ENCODE assay signal across 1 cellular context in the genomic region with DNA sequence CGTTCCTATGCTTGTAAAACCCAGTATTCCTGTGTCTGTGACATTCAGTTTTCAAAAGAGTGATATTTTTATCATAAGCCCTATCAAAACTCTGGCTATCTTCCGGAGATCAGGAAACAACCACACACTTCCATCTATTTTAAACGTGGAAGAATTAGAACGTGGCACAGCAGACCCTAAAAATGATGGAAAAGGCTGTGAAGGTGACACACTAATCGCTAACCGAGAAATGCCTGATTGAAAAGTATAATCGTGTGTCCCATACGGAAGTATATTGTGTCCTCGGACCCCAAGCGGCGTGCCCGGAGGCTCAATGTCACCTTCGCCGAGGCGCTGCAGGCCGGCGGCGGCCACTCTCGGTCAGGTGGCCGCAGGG.
TF ChIP-seq lines count a peak whose summit lies in the region.

No MANE protein-coding gene starts in this region.

TF ChIP-seq in A549, 52 proteins besides CTCF, POLR2A, EP300 and RAD21:
- TF ChIP-seq, protein P1, sequence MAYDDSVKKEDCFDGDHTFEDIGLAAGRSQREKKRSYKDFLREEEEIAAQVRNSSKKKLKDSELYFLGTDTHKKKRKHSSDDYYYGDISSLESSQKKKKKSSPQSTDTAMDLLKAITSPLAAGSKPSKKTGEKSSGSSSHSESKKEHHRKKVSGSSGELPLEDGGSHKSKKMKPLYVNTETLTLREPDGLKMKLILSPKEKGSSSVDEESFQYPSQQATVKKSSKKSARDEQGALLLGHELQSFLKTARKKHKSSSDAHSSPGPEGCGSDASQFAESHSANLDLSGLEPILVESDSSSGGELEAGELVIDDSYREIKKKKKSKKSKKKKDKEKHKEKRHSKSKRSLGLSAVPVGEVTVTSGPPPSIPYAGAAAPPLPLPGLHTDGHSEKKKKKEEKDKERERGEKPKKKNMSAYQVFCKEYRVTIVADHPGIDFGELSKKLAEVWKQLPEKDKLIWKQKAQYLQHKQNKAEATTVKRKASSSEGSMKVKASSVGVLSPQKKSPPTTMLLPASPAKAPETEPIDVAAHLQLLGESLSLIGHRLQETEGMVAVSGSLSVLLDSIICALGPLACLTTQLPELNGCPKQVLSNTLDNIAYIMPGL (CRISPR knock-in tag; IDR thresholded peaks at IDR 0.05; ENCODE audit: borderline replicate concordance), result no peak
- no peak; the same call in 1 of the 2 replicates for TF ChIP-seq HOXA7 (CRISPR knock-in tag; IDR thresholded peaks at IDR 0.05)
- TF ChIP-seq, protein P2, sequence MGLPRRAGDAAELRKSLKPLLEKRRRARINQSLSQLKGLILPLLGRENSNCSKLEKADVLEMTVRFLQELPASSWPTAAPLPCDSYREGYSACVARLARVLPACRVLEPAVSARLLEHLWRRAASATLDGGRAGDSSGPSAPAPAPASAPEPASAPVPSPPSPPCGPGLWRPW (IDR thresholded peaks at IDR 0.05), result no peak
- no peak for TF ChIP-seq KDM5A (IDR thresholded peaks at IDR 0.05)
- no peak for TF ChIP-seq EHMT2 (IDR thresholded peaks at IDR 0.05; ENCODE audit: low read depth)
- no peak for TF ChIP-seq ESRRA (IDR thresholded peaks at IDR 0.05; ENCODE audit: borderline replicate concordance, low read length)
- TF ChIP-seq POLR2AphosphoS2 (conservative IDR thresholded peaks at IDR 0.05; ENCODE audit: low read length), result no peak
- TF ChIP-seq NFE2L2 (conservative IDR thresholded peaks at IDR 0.05; ENCODE audit: low read length), result no peak
- TF ChIP-seq CHD4 (IDR thresholded peaks at IDR 0.05; ENCODE audit: borderline replicate concordance), result no peak
- no peak for TF ChIP-seq RNF2 (IDR thresholded peaks at IDR 0.05; ENCODE audit: borderline replicate concordance, low read depth)
- no peak for TF ChIP-seq EHF (CRISPR knock-in tag; IDR thresholded peaks at IDR 0.05)
- TF ChIP-seq ZC3H11A (IDR thresholded peaks at IDR 0.05), result no peak
- TF ChIP-seq GATA3 (IDR thresholded peaks at IDR 0.05; ENCODE audit: borderline replicate concordance), result no peak
- TF ChIP-seq, protein P3, sequence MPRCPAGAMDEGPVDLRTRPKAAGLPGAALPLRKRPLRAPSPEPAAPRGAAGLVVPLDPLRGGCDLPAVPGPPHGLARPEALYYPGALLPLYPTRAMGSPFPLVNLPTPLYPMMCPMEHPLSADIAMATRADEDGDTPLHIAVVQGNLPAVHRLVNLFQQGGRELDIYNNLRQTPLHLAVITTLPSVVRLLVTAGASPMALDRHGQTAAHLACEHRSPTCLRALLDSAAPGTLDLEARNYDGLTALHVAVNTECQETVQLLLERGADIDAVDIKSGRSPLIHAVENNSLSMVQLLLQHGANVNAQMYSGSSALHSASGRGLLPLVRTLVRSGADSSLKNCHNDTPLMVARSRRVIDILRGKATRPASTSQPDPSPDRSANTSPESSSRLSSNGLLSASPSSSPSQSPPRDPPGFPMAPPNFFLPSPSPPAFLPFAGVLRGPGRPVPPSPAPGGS (IDR thresholded peaks at IDR 0.05), result no peak
- no peak for TF ChIP-seq HOXB5 (CRISPR knock-in tag; IDR thresholded peaks at IDR 0.05)
- no peak for TF ChIP-seq TP53 (CRISPR knock-in tag; IDR thresholded peaks at IDR 0.05)
- TF ChIP-seq BHLHE40 (IDR thresholded peaks at IDR 0.05; ENCODE audit: low read depth, low read length), result no peak
- TF ChIP-seq, protein P4, sequence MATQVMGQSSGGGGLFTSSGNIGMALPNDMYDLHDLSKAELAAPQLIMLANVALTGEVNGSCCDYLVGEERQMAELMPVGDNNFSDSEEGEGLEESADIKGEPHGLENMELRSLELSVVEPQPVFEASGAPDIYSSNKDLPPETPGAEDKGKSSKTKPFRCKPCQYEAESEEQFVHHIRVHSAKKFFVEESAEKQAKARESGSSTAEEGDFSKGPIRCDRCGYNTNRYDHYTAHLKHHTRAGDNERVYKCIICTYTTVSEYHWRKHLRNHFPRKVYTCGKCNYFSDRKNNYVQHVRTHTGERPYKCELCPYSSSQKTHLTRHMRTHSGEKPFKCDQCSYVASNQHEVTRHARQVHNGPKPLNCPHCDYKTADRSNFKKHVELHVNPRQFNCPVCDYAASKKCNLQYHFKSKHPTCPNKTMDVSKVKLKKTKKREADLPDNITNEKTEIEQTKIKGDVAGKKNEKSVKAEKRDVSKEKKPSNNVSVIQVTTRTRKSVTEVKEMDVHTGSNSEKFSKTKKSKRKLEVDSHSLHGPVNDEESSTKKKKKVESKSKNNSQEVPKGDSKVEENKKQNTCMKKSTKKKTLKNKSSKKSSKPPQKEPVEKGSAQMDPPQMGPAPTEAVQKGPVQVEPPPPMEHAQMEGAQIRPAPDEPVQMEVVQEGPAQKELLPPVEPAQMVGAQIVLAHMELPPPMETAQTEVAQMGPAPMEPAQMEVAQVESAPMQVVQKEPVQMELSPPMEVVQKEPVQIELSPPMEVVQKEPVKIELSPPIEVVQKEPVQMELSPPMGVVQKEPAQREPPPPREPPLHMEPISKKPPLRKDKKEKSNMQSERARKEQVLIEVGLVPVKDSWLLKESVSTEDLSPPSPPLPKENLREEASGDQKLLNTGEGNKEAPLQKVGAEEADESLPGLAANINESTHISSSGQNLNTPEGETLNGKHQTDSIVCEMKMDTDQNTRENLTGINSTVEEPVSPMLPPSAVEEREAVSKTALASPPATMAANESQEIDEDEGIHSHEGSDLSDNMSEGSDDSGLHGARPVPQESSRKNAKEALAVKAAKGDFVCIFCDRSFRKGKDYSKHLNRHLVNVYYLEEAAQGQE (IDR thresholded peaks at IDR 0.05), result no peak
- TF ChIP-seq JUN (IDR thresholded peaks at IDR 0.05), result no peak
- no peak for TF ChIP-seq MYC (IDR thresholded peaks at IDR 0.05; ENCODE audit: borderline replicate concordance, low read length)
